In genomic region chr1:55747285-55747890, GRCh38 we compare ENCODE assay signal across 30 cellular contexts.
A peak's percentile ranks its signal among the peaks of the same experiment; 100 is the strongest.
DNase-seq lines count a peak whose midpoint lies in the region; ATAC-seq and TF ChIP-seq lines count a peak whose summit lies in the region.
"Had no signal": no experiment of that assay in that cellular context is flagged by ENCODE, and none has a peak within 500 bp of the region (broad histone marks: within the 10 kb centered on the region; RNA-seq: fewer than 3 reads in every experiment).

No MANE protein-coding gene starts in this region.

- H3K4me3 ChIP-seq in AG10803 (ENCODE audit: low read length): no peak overlapping the region
- H3K4me3 ChIP-seq in right cardiac atrium (ENCODE audit: low read length): no peak overlapping the region
- H3K4me3 ChIP-seq: coronary artery, gastroesophageal sphincter, ovary, SJSA1 had no signal

- no peak overlapping the region for H3K27ac ChIP-seq in right cardiac atrium (ENCODE audit: low read length)
- H3K27ac ChIP-seq: brain microvascular endothelial cell, coronary artery, epithelial cell of prostate, gastroesophageal sphincter, ovary, SJSA1, VCaP had no signal

- no peak for TF ChIP-seq CTCF in AG10803 (conservative IDR thresholded peaks at IDR 0.05; ENCODE audit: low read length)

- no peaks in the 10 kb centered on the region for H3K9me3 ChIP-seq in right cardiac atrium (ENCODE audit: control insufficient read depth, low read length)
- H3K9me3 ChIP-seq: BE2C, ovary, SJSA1 had no signal

- DNase-seq in AG10803 (ENCODE audit: low read depth) (peak; percentile 81), NCI-H446 (lab: John Stamatoyannopoulos, UW) (peak; percentile 49 to 70), fibroblast of gingiva (ENCODE audit: low read depth) (peak; percentile 6), right cardiac atrium (peak in 2 of 3 donors; percentile 18 to 33), OCI-M2 (lab: John Stamatoyannopoulos, UW; ENCODE audit: unreplicated experiment) (no peak)
- DNase-seq: activated CD4-positive, alpha-beta T cell treated with anti-CD3 and anti-CD28 coated beads for 4 hours; activated T-cell treated with anti-CD3 and anti-CD28 coated beads for 4 hours; amniotic stem cell; BE2C; brain microvascular endothelial cell; CD8-positive, alpha-beta T cell; effector memory CD4-positive, alpha-beta T cell; H7; hippocampal formation; KBM-7; NCI-H1105; NCI-H1930; NCI-H526; ovary; retina; stimulated activated CD4-positive, alpha-beta T cell treated with anti-CD3 and anti-CD28 coated beads, Interleukin-1b, Interleukin-23, amount 100 ng/mL, for 48 hours; stimulated activated naive CD4-positive, alpha-beta T cell treated with Interleukin-2 at 50 U/mL for 16 hours; T-helper 9 cell had no signal

- H3K4me1 ChIP-seq in right cardiac atrium (ENCODE audit: control insufficient read depth, insufficient read depth, low read length): no peaks in the 10 kb centered on the region
- H3K4me1 ChIP-seq: BE2C, gastroesophageal sphincter, SJSA1 had no signal

- ATAC-seq in right cardiac atrium (no peak), GM18907 (IDR thresholded peaks at IDR 0.05; ENCODE audit: unreplicated experiment) (no peak), HG03175 (IDR thresholded peaks at IDR 0.05; ENCODE audit: unreplicated experiment) (no peak)
- ATAC-seq: CD8-positive, alpha-beta T cell; gastroesophageal sphincter had no signal

- no peaks in the 10 kb centered on the region for H3K27me3 ChIP-seq in right cardiac atrium (ENCODE audit: control insufficient read depth, insufficient read depth)
- H3K27me3 ChIP-seq: BE2C, brain microvascular endothelial cell, gastroesophageal sphincter, ovary, SJSA1 had no signal

- intact Hi-C loops in right cardiac atrium (cut with DNase I): no loop called here

- 61% methylated on average over 5 of the region's 5 CpGs for WGBS in right cardiac atrium
